8 cellular contexts compared by ENCODE assay signal in the genomic region with DNA sequence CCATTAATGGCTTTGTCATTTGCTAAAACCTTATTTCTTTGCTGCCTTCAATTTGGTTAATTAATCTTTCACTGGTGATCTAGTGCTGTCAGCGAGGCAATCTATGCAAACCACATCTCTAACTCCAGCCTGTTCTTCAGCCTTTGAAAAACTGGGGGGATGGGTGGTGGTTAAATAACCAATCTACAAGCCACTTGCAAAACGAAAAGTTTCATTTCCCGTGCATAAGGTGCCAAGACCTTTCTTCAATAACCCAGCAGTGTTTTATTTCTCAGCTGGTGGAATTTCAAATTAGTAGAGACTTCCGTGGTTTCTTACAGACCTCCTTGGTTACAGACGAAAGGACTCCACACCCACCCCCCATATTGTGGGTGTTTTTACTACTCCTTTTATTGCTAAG.
DNase-seq lines count a peak whose midpoint lies in the region; ATAC-seq, FAIRE-seq and TF ChIP-seq lines count a peak whose summit lies in the region.

No MANE protein-coding gene starts in this region.

- intact Hi-C loops in spleen (cut with DNase I; ENCODE audit: low total_unique reads) = no loop called here

- TF ChIP-seq POLR2A in spleen (IDR thresholded peaks at IDR 0.05) = no peak

- peak overlapping the region in 1 of 8 donors; percentile 35 for H3K4me3 ChIP-seq in spleen

- TF ChIP-seq CTCF in D721Med (IDR thresholded peaks at IDR 0.05; ENCODE audit: insufficient read depth, missing control alignments) (no peak), GM20000 (IDR thresholded peaks at IDR 0.05; ENCODE audit: extremely low read depth, missing control alignments) (no peak), spleen (IDR thresholded peaks at IDR 0.05 in 8 of 11, conservative IDR thresholded peaks at IDR 0.05 in 3 of 11) (no peak)

- H3K36me3 ChIP-seq in spleen = no peaks in the 10 kb centered on the region

- H3K4me1 ChIP-seq in spleen = peaks cover 0 to 35% (median 16%) of the 10 kb centered on the region in 6 donors

- peak; percentile 81 for ATAC-seq in HG03520 (IDR thresholded peaks at IDR 0.05; ENCODE audit: unreplicated experiment)

- WGBS in spleen, 5 donors = 18 to 27% (median 22%) methylated on average over 5 of the region's 5 CpGs

- FAIRE-seq in D721Med (lab: Jason Lieb, UNC) = peak; percentile 61

- H3K9me3 ChIP-seq in spleen = no peaks in the 10 kb centered on the region

- peak overlapping the region in 2 of 8 donors; percentile 12 to 21 for H3K27ac ChIP-seq in spleen

- DNase-seq in D721Med (ENCODE audit: insufficient read length, low spot score) = peak; percentile 25
- peak; percentile 36 for DNase-seq in GM20000 (ENCODE audit: low spot score)
- peak; percentile 21 for DNase-seq in activated naive CD8-positive, alpha-beta T cell treated with anti-CD3 and anti-CD28 coated beads, Interleukin-2, amount 50 U/mL, for 16 hours (ENCODE audit: low read depth, low spot score)
- no peak for DNase-seq in amniotic stem cell (lab: John Stamatoyannopoulos, UW)
- DNase-seq in GDM1 (lab: John Stamatoyannopoulos, UW) = no peak
- DNase-seq in cerebellum (ENCODE audit: low spot score) = no peak
- no peak for DNase-seq in spleen

- peaks cover 0 to 3% (median 0%) of the 10 kb centered on the region in 7 donors for H3K27me3 ChIP-seq in spleen (replicated peaks in 1 of 7)

Comparison
In these comparisons a context has a peak if more than half of its experiments do, and no peak if none do; other contexts are left out.
1. DNase-seq: peak in D721Med (single experiment), GM20000 (single experiment) and activated naive CD8-positive, alpha-beta T cell treated with anti-CD3 and anti-CD28 coated beads, Interleukin-2, amount 50 U/mL, for 16 hours (single experiment); none in amniotic stem cell (single experiment), GDM1 (single experiment), cerebellum (single experiment) and spleen (single experiment).